Comparison of ENCODE assay signal across 25 cellular contexts in genomic region chr6:150998992-150999975, GRCh38.
A peak's percentile ranks its signal among the peaks of the same experiment; 100 is the strongest.
DNase-seq lines count a peak whose midpoint lies in the region; ATAC-seq and TF ChIP-seq lines count a peak whose summit lies in the region.
"Had no signal": no experiment of that assay in that cellular context is flagged by ENCODE, and none has a peak within 500 bp of the region (broad histone marks: within the 10 kb centered on the region; RNA-seq: fewer than 3 reads in every experiment).

No MANE protein-coding gene starts in this region.

- no peak overlapping the region for H3K4me2 ChIP-seq in SK-N-SH

- H3K36me3 ChIP-seq in SK-N-SH (replicated peaks in 1 of 2; ENCODE audit: control insufficient read depth in 1 of 2, insufficient read depth in 2 of 2, low read length in 1 of 2): peaks cover 12 to 16% of the 10 kb centered on the region in 2 experiments
- H3K36me3 ChIP-seq in tibial artery: peaks cover 3 to 8% (median 5%) of the 10 kb centered on the region in 3 donors
- H3K36me3 ChIP-seq: pancreas had no signal

- CTCF ChIA-PET in SK-N-SH (lab: Yijun Ruan, JAX): interaction anchor here (1.1 to 4.4 kb wide), 3 partner anchors 11 to 325 kb away, joined by 3 to 26 read pairs (median 8); no protein-coding TSS in a partner anchor

- DNase-seq in GM03348 (ENCODE audit: low spot score) (peak; percentile 53), SK-N-SH (no peak), fibroblast of villous mesenchyme (ENCODE audit: low read depth) (peak; percentile 82), stromal cell of bone marrow (ENCODE audit: low read depth) (peak; percentile 65), foreskin melanocyte (no peak), tibial artery (no peak)
- DNase-seq: activated CD4-positive, alpha-beta T cell treated with anti-CD3 and anti-CD28 coated beads, Interleukin-2, amount 50 U/mL, for 48 hours; activated CD8-positive, alpha-beta memory T cell treated with anti-CD3 and anti-CD28 coated beads, Interleukin-2, amount 50 U/mL, for 4 hours; activated naive CD8-positive, alpha-beta T cell treated with anti-CD3 and anti-CD28 coated beads for 36 hours; DMS53; GF-D8; hypothalamus; left ventricle myocardium superior; NCI-H2081; NCI-H446; NCI-H82; nephron progenitor cell; OCI-M1; pancreas; right cardiac atrium; stimulated activated CD4-positive, alpha-beta T cell treated with anti-CD3 and anti-CD28 coated beads, Interleukin-4, amount 100 ng/mL, for 4 hours; stimulated activated naive CD8-positive, alpha-beta T cell treated with anti-CD3 and anti-CD28 coated beads, Interleukin-15, Interleukin-2, amounts not matched to agents 100 U/mL and 50 U/mL, for 24 hours had no signal

- H3K27ac ChIP-seq in SK-N-SH (ENCODE audit: low read depth in 2 of 2, low read length in 1 of 2) (peak overlapping the region; percentile 30 to 58; a peak in 3 of 4 replicates), tibial artery (no peak overlapping the region)
- H3K27ac ChIP-seq: pancreas, tibial nerve had no signal

- intact Hi-C loops in tibial artery (cut with DNase I; ENCODE audit: low total_unique reads): loop anchor here (10.0 kb wide), 1 partner anchor 104 kb away; no protein-coding TSS in a partner anchor

- no peak for TF ChIP-seq RAD21 in SK-N-SH (IDR thresholded peaks at IDR 0.05; ENCODE audit: low read length)

- TF ChIP-seq CTCF in SK-N-SH (IDR thresholded peaks at IDR 0.05) (no peak), fibroblast of villous mesenchyme (IDR thresholded peaks at IDR 0.05; ENCODE audit: insufficient read depth, low read depth, low read length) (no peak), tibial artery (IDR thresholded peaks at IDR 0.05) (no peak)

- no peak for ATAC-seq in HG03432 (IDR thresholded peaks at IDR 0.05; ENCODE audit: unreplicated experiment)
- ATAC-seq: left ventricle myocardium superior; pancreas; right cardiac atrium; stimulated activated naive CD8-positive, alpha-beta T cell treated with anti-CD3 and anti-CD28 coated beads, Interleukin-15, Interleukin-2, amounts not matched to agents 100 U/mL and 50 U/mL, for 24 hours; WTC11 had no signal

- TF ChIP-seq EP300 in SK-N-SH (IDR thresholded peaks at IDR 0.05; ENCODE audit: borderline replicate concordance in 1 of 2, low read depth in 1 of 2, low read length in 1 of 2): no peak

- H3K4me1 ChIP-seq in SK-N-SH (ENCODE audit: control insufficient read depth in 1 of 2, insufficient read depth in 2 of 2, low read depth in 1 of 2, low read length in 1 of 2): peaks cover 3 to 18% of the 10 kb centered on the region in 2 experiments; a peak in 3 of 4 replicates
- H3K4me1 ChIP-seq in tibial artery: no peaks in the 10 kb centered on the region

- 70% methylated on average over 7 of the region's 7 CpGs for WGBS in SK-N-SH (ENCODE audit: low lambda C conversion rate)

- no peak overlapping the region for H3K9ac ChIP-seq in SK-N-SH

- POLR2A ChIA-PET in SK-N-SH (lab: Yijun Ruan, JAX): interaction anchor here (0.7 kb wide), 1 partner anchor 335 kb away, joined by 4 read pairs; no protein-coding TSS in a partner anchor

- peaks cover 19% of the 10 kb centered on the region for H3F3A ChIP-seq in SK-N-SH (replicated peaks; ENCODE audit: insufficient read depth)

- H3K9me3 ChIP-seq in SK-N-SH (no peaks in the 10 kb centered on the region), tibial artery (no peaks in the 10 kb centered on the region)
- H3K9me3 ChIP-seq: pancreas, tibial nerve had no signal

- no peaks in the 10 kb centered on the region for H3K79me2 ChIP-seq in SK-N-SH (ENCODE audit: insufficient read depth)

- H3K27me3 ChIP-seq in SK-N-SH (ENCODE audit: insufficient read depth) (no peaks in the 10 kb centered on the region), tibial artery (no peaks in the 10 kb centered on the region)
- H3K27me3 ChIP-seq: pancreas, tibial nerve had no signal

- H3K4me3 ChIP-seq in SK-N-SH (ENCODE audit: low read depth in 2 of 2, low read length in 1 of 2) (no peak overlapping the region), fibroblast of villous mesenchyme (ENCODE audit: low read depth, low read length) (no peak overlapping the region), tibial artery (no peak overlapping the region)
- H3K4me3 ChIP-seq: pancreas, tibial nerve had no signal

- no peak overlapping the region for H2AFZ ChIP-seq in SK-N-SH (ENCODE audit: low read depth)

- H4K20me1 ChIP-seq in SK-N-SH (ENCODE audit: insufficient read depth): no peaks in the 10 kb centered on the region

- no peaks in the 10 kb centered on the region for H3K9me2 ChIP-seq in SK-N-SH

TF ChIP-seq in SK-N-SH, 30 proteins besides CTCF, POLR2A, EP300 and RAD21:
- TF ChIP-seq PBX3 (IDR thresholded peaks at IDR 0.05): peak; percentile 52; the same call in 1 of the 2 replicates
- TF ChIP-seq, protein P1, sequence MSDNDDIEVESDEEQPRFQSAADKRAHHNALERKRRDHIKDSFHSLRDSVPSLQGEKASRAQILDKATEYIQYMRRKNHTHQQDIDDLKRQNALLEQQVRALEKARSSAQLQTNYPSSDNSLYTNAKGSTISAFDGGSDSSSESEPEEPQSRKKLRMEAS (IDR thresholded peaks at IDR 0.05; ENCODE audit: low read depth): no peak

Comparison
In these comparisons a context has a peak if more than half of its experiments do, and no peak if none do; other contexts are left out.
1. DNase-seq: peak in GM03348 (single experiment), fibroblast of villous mesenchyme (single experiment) and stromal cell of bone marrow (single experiment); none in SK-N-SH (single experiment), foreskin melanocyte (single experiment) and tibial artery (0 of 2).
2. H3K27ac ChIP-seq: peak in SK-N-SH (2 of 2); none in tibial artery (0 of 2).